Comparison of ENCODE assay signal across 10 cellular contexts in the genomic region with DNA sequence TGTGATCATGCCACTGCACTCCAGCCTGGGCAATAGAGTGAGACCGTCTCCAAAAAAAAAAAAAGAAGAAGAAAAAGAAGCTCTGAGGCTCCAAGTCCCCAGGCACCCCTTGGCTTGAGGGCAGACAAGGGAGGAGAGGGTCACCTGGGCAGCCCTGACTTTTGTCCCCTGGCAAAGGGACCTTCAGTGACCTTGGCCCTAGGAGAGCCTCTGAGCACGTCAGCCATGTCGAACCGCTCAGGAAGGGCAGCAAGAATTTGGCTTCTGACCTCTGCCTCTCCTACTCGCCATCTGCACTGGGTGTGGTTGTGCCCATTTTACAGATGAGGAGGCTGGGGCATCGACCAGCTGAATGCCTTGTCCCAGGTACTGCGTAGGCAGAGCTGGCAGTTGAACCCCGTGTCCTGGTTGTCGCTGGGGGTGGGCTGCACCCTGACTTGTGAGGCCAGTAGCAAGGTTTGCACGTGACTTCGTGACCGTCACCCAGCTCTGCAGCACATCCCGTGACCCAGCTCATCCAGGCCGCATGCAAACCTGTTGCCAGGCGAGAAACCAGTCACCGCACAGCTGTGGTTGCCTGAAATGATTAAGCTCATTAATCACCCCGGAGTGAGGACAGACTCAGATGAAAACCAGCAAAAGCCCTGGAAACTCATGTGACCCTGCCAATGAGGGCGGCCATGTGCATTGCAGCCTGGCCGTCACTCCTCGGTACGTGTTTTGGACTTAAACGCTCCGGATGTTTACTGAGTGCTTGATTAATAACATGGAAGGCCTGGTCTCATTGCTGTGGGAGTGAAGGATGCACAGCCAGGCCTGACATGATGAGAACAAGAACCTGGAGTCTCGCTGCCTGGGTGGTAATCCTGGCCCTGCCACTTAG. TPM values are rescaled to one million over a fixed set of nuclear protein-coding genes. Genes with fewer than 3 reads are reported as not detected.
DNase-seq lines count a peak whose midpoint lies in the region; ATAC-seq and TF ChIP-seq lines count a peak whose summit lies in the region.
"Had no signal": no experiment of that assay in that cellular context is flagged by ENCODE, and none has a peak within 500 bp of the region (broad histone marks: within the 10 kb centered on the region; RNA-seq: fewer than 3 reads in every experiment).

No MANE protein-coding gene starts in this region.

- H3K4me3 Mint-ChIP-seq in activated CD4-positive, alpha-beta memory T cell treated with anti-CD3 and anti-CD28 coated beads for 36 hours: no peak overlapping the region
- H3K4me3 Mint-ChIP-seq in type B pancreatic cell (peak overlapping the region; percentile 31), mesothelial cell of epicardium (no peak overlapping the region)
- H3K4me3 Mint-ChIP-seq: endodermal cell; stimulated activated naive CD8-positive, alpha-beta T cell treated with anti-CD3 and anti-CD28 coated beads, Interleukin-15, Interleukin-2, amounts not matched to agents 100 ng/mL and 50 ng/mL, for 24 hours had no signal

- H3K4me3 ChIP-seq in right lobe of liver: no peak overlapping the region

- peak; percentile 24 to 54 (median 38) for ATAC-seq in right lobe of liver

- peak; percentile 41 for DNase-seq in stimulated activated CD4-positive, alpha-beta T cell treated with anti-CD3 and anti-CD28 coated beads, Interleukin-15, amount 100 ng/mL, for 24 hours
- no peak for DNase-seq in stimulated activated CD4-positive, alpha-beta T cell treated with anti-CD3 and anti-CD28 coated beads, Interleukin-4, amount 100 ng/mL, for 4 hours
- peak; percentile 75 for DNase-seq in activated CD4-positive, alpha-beta memory T cell treated with anti-CD3 and anti-CD28 coated beads for 36 hours
- DNase-seq in right lobe of liver: peak in 1 of 3 donors; percentile 63
- no peak for DNase-seq in type B pancreatic cell (ENCODE audit: extremely low spot score, unreplicated experiment)
- DNase-seq in mesothelial cell of epicardium (ENCODE audit: low spot score in 2 of 2, unreplicated experiment in 2 of 2): no peak
- no peak for DNase-seq in globus pallidus (ENCODE audit: low spot score)
- DNase-seq in NCI-H2029 (lab: John Stamatoyannopoulos, UW): no peak
- DNase-seq: endodermal cell had no signal

- H3K9me3 ChIP-seq in right lobe of liver: no peaks in the 10 kb centered on the region

- WGBS in right lobe of liver (ENCODE audit: insufficient coverage, low coverage, low lambda C conversion rate, missing lambda C conversion rate): 58% methylated on average over 9 of the region's 24 CpGs

- H3K36me3 ChIP-seq in right lobe of liver: peaks cover 4 to 68% (median 39%) of the 10 kb centered on the region in 4 donors

- H3K27ac ChIP-seq in right lobe of liver: peak overlapping the region in 1 of 3 donors; percentile 63

- no peak overlapping the region for H3K27ac Mint-ChIP-seq in activated CD4-positive, alpha-beta memory T cell treated with anti-CD3 and anti-CD28 coated beads for 36 hours
- H3K27ac Mint-ChIP-seq in type B pancreatic cell (peak overlapping the region; percentile 80), mesothelial cell of epicardium (no peak overlapping the region)
- H3K27ac Mint-ChIP-seq: endodermal cell; stimulated activated naive CD8-positive, alpha-beta T cell treated with anti-CD3 and anti-CD28 coated beads, Interleukin-15, Interleukin-2, amounts not matched to agents 100 ng/mL and 50 ng/mL, for 24 hours had no signal

- peaks cover 9% of the 10 kb centered on the region for H3K4me1 Mint-ChIP-seq in activated CD4-positive, alpha-beta memory T cell treated with anti-CD3 and anti-CD28 coated beads for 36 hours (ENCODE audit: low read depth)
- H3K4me1 Mint-ChIP-seq in type B pancreatic cell (ENCODE audit: unreplicated experiment) (peaks cover 7% of the 10 kb centered on the region), mesothelial cell of epicardium (no peaks in the 10 kb centered on the region)
- H3K4me1 Mint-ChIP-seq: endodermal cell had no signal

- H3K27me3 Mint-ChIP-seq in activated CD4-positive, alpha-beta memory T cell treated with anti-CD3 and anti-CD28 coated beads for 36 hours: no peaks in the 10 kb centered on the region
- H3K27me3 Mint-ChIP-seq in type B pancreatic cell (no peaks in the 10 kb centered on the region), mesothelial cell of epicardium (ENCODE audit: low read depth) (no peaks in the 10 kb centered on the region)
- H3K27me3 Mint-ChIP-seq: stimulated activated naive CD8-positive, alpha-beta T cell treated with anti-CD3 and anti-CD28 coated beads, Interleukin-15, Interleukin-2, amounts not matched to agents 100 ng/mL and 50 ng/mL, for 24 hours had no signal

- H3K4me1 ChIP-seq in right lobe of liver: peaks cover 0 to 27% (median 4%) of the 10 kb centered on the region in 4 donors

- intact Hi-C loops in activated CD4-positive, alpha-beta memory T cell treated with anti-CD3 and anti-CD28 coated beads for 36 hours (cut with micrococcal nuclease): loop anchor here (2.0 kb wide), 1 partner anchor 72 kb away; no protein-coding TSS in a partner anchor
- intact Hi-C loops in right lobe of liver (cut with DNase I): no loop called here

- POLR2A ChIA-PET in activated CD4-positive, alpha-beta memory T cell treated with anti-CD3 and anti-CD28 coated beads for 36 hours (lab: Charles Lee): no interaction called here

- no peaks in the 10 kb centered on the region for H3K27me3 ChIP-seq in right lobe of liver

- H3K9me3 Mint-ChIP-seq in activated CD4-positive, alpha-beta memory T cell treated with anti-CD3 and anti-CD28 coated beads for 36 hours: no peaks in the 10 kb centered on the region
- H3K9me3 Mint-ChIP-seq in type B pancreatic cell: no peaks in the 10 kb centered on the region
- H3K9me3 Mint-ChIP-seq in mesothelial cell of epicardium: no peaks in the 10 kb centered on the region
- H3K9me3 Mint-ChIP-seq: endodermal cell; stimulated activated naive CD8-positive, alpha-beta T cell treated with anti-CD3 and anti-CD28 coated beads, Interleukin-15, Interleukin-2, amounts not matched to agents 100 ng/mL and 50 ng/mL, for 24 hours had no signal

- TF ChIP-seq POLR2A in right lobe of liver (IDR thresholded peaks at IDR 0.05): no peak

- no peaks in the 10 kb centered on the region for H3K36me3 Mint-ChIP-seq in activated CD4-positive, alpha-beta memory T cell treated with anti-CD3 and anti-CD28 coated beads for 36 hours
- peaks cover 15% of the 10 kb centered on the region for H3K36me3 Mint-ChIP-seq in type B pancreatic cell
- H3K36me3 Mint-ChIP-seq in mesothelial cell of epicardium: peaks cover 39% of the 10 kb centered on the region

- TF ChIP-seq CTCF in right lobe of liver (IDR thresholded peaks at IDR 0.05): no peak
- TF ChIP-seq CTCF in type B pancreatic cell (conservative IDR thresholded peaks at IDR 0.05): no peak
- no peak for TF ChIP-seq CTCF in mesothelial cell of epicardium (IDR thresholded peaks at IDR 0.05; ENCODE audit: unreplicated experiment)

- CTCF ChIA-PET in activated CD4-positive, alpha-beta memory T cell treated with anti-CD3 and anti-CD28 coated beads for 36 hours (lab: Charles Lee): interaction anchor here (1.1 kb wide), 1 partner anchor 29 kb away, joined by 3 read pairs; no protein-coding TSS in a partner anchor

RNA-seq across cellular contexts. Expression of gene PPP6R3, which starts 47.7 kb away (rescaled TPM):
- total RNA-seq in activated CD4-positive, alpha-beta memory T cell treated with anti-CD3 and anti-CD28 coated beads for 36 hours: 100 to 1,000 TPM; 108 to 110 TPM
- total RNA-seq in right lobe of liver (10 to 100 TPM; 35.8 to 48.3 (median 39.2) TPM), type B pancreatic cell (ENCODE audit: low replicate concordance) (102 and 104 TPM in 2 replicates), mesothelial cell of epicardium (133 to 141 TPM (median 137 TPM) in 3 replicates)

Comparison
In these comparisons a context has a peak if more than half of its experiments do, and no peak if none do; other contexts are left out.
1. DNase-seq: peak in stimulated activated CD4-positive, alpha-beta T cell treated with anti-CD3 and anti-CD28 coated beads, Interleukin-15, amount 100 ng/mL, for 24 hours (single experiment) and activated CD4-positive, alpha-beta memory T cell treated with anti-CD3 and anti-CD28 coated beads for 36 hours (single experiment); none in stimulated activated CD4-positive, alpha-beta T cell treated with anti-CD3 and anti-CD28 coated beads, Interleukin-4, amount 100 ng/mL, for 4 hours (0 of 2), type B pancreatic cell (single experiment), mesothelial cell of epicardium (0 of 2), globus pallidus (single experiment) and NCI-H2029 (single experiment).